ENCODE assay signal across 10 cellular contexts in the genomic region with DNA sequence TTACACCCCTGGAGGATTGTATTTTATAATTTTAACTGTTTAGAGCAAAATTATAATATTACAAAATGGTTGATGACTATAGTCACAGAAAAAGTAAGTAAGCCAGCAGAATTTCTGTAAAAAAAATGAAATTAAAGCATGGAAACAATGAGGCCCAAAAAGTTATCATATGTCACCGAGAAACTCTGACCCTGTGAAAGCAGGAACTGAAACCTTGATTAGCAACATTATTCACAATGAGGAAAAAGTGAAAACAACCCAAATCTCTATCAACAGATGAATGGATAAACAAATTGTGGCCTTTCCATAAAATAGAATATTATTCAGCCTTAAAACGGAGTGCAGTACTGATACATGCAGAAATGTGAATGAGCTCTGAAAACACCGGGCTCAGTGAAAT.
"Had no signal": no experiment of that assay in that cellular context is flagged by ENCODE, and none has a peak within 500 bp of the region (broad histone marks: within the 10 kb centered on the region; RNA-seq: fewer than 3 reads in every experiment).

No MANE protein-coding gene starts in this region.

- DNase-seq: GM23248, GOT3, H7, H9, HCEC 1CT, HFFc6 had no signal

- H3K4me1 ChIP-seq: HAP-1 had no signal

- FAIRE-seq: H1, H54 had no signal

- H3K27ac ChIP-seq: GM23248 had no signal

- H3K36me3 ChIP-seq: HAP-1 had no signal

- H3K9me3 ChIP-seq: HAP-1 had no signal

- H3K4me3 ChIP-seq: GM23248, GM23338, HAP-1 had no signal
